Comparison of ENCODE assay signal across 19 cellular contexts in the genomic region with DNA sequence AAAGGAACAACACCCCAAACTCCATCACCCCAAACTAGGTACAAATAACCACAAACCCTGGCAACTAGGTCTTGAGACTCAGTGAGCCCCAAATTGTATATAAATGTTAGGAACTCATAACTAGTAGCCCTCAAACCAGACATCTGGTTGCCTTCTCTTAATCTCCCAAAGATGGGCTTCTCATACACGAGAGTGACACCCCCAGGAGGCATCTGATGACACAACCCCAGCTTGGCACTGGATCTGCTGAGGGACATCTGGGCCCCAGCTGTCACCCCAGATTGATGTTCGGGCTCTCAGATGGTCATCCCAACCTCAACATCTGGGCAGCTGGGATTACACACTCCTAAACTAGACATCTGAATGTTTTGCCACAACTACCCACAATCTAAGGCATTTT. TPM values are rescaled to one million over a fixed set of nuclear protein-coding genes. Genes with fewer than 3 reads are reported as not detected.
DNase-seq lines count a peak whose midpoint lies in the region; ATAC-seq and TF ChIP-seq lines count a peak whose summit lies in the region.
"Had no signal": no experiment of that assay in that cellular context is flagged by ENCODE, and none has a peak within 500 bp of the region (broad histone marks: within the 10 kb centered on the region; RNA-seq: fewer than 3 reads in every experiment).

No MANE protein-coding gene starts in this region.

- ATAC-seq in activated T-cell treated with anti-CD3 and anti-CD28 coated beads, Interleukin-2, amount 50 U/mL, for 72 hours (replicated peaks in 1 of 2) = no peak
- ATAC-seq in stimulated activated memory B cell treated with anti-CD40 and anti-IgM and Interleukin-4, amounts not matched to agents 10 μg/mL and 1 μg/mL and 100 μg/mL, for 72 hours = no peak
- ATAC-seq in GM18868 (IDR thresholded peaks at IDR 0.05; ENCODE audit: unreplicated experiment) (no peak), GM21423 (IDR thresholded peaks at IDR 0.05; ENCODE audit: unreplicated experiment) (no peak)
- ATAC-seq: PC-3 had no signal

- peaks cover 29% of the 10 kb centered on the region for H3K4me1 ChIP-seq in KMS-11 (ENCODE audit: low read depth, poor library complexity, severe bottlenecking)
- H3K4me1 ChIP-seq: parathyroid adenoma had no signal

- no peak overlapping the region for H2AFZ ChIP-seq in KMS-11 (ENCODE audit: low read depth)
- H2AFZ ChIP-seq: GM23248, parathyroid adenoma had no signal

- peaks cover 8% of the 10 kb centered on the region for H3K27me3 Mint-ChIP-seq in activated T-cell treated with anti-CD3 and anti-CD28 coated beads, Interleukin-2, amount 50 U/mL, for 72 hours (ENCODE audit: low read depth)
- no peaks in the 10 kb centered on the region for H3K27me3 Mint-ChIP-seq in activated naive CD8-positive, alpha-beta T cell
- no peaks in the 10 kb centered on the region for H3K27me3 Mint-ChIP-seq in stimulated activated memory B cell treated with anti-CD40 and anti-IgM and Interleukin-4, amounts not matched to agents 10 μg/mL and 1 μg/mL and 100 μg/mL, for 72 hours

- H3K36me3 ChIP-seq in KMS-11 (ENCODE audit: insufficient read depth) = no peaks in the 10 kb centered on the region

- no peak overlapping the region for H3K4me3 ChIP-seq in KMS-11 (IDR thresholded peaks at IDR 0.05; ENCODE audit: insufficient read depth, low read depth, low read length)
- H3K4me3 ChIP-seq: GM23248 had no signal

- peak overlapping the region; percentile 20 for H3K27ac Mint-ChIP-seq in activated T-cell treated with anti-CD3 and anti-CD28 coated beads, Interleukin-2, amount 50 U/mL, for 72 hours
- H3K27ac Mint-ChIP-seq in activated naive CD8-positive, alpha-beta T cell = peak overlapping the region; percentile 97
- peak overlapping the region; percentile 96 for H3K27ac Mint-ChIP-seq in stimulated activated memory B cell treated with anti-CD40 and anti-IgM and Interleukin-4, amounts not matched to agents 10 μg/mL and 1 μg/mL and 100 μg/mL, for 72 hours

- peak overlapping the region; percentile 65 for H3K4me2 ChIP-seq in KMS-11
- H3K4me2 ChIP-seq: SK-N-SH had no signal

- no peak overlapping the region; the same call in 1 of the 2 replicates for H3K9ac ChIP-seq in KMS-11
- H3K9ac ChIP-seq: GM23248, parathyroid adenoma, SK-N-SH had no signal

- DNase-seq in activated T-cell treated with anti-CD3 and anti-CD28 coated beads, Interleukin-2, amount 50 U/mL, for 72 hours = no peak
- no peak for DNase-seq in activated T-cell treated with anti-CD3 and anti-CD28 coated beads for 4 hours
- no peak for DNase-seq in cerebellar nuclear complex (lab: John Stamatoyannopoulos, UW)
- DNase-seq: activated naive CD4-positive, alpha-beta T cell treated with Interleukin-2 at 50 U/mL for 16 hours; GM23248; NCI-H2029; NCI-H510A; PC-3; SK-N-SH had no signal

- no peaks in the 10 kb centered on the region for H3K36me3 Mint-ChIP-seq in activated T-cell treated with anti-CD3 and anti-CD28 coated beads, Interleukin-2, amount 50 U/mL, for 72 hours (ENCODE audit: insufficient read depth in 2 of 2)
- H3K36me3 Mint-ChIP-seq in activated naive CD8-positive, alpha-beta T cell = peaks cover 2% of the 10 kb centered on the region
- no peaks in the 10 kb centered on the region for H3K36me3 Mint-ChIP-seq in stimulated activated memory B cell treated with anti-CD40 and anti-IgM and Interleukin-4, amounts not matched to agents 10 μg/mL and 1 μg/mL and 100 μg/mL, for 72 hours

- H3K27ac ChIP-seq in KMS-11 = no peak overlapping the region
- H3K27ac ChIP-seq: GM23248, parathyroid adenoma had no signal

- H4K20me1 ChIP-seq in KMS-11 (ENCODE audit: insufficient read depth) = no peaks in the 10 kb centered on the region

- H3K27me3 ChIP-seq in KMS-11 (ENCODE audit: insufficient read depth, low read depth) = peaks cover 8% of the 10 kb centered on the region; the same call in 1 of the 2 replicates

- peaks cover 72% of the 10 kb centered on the region for H3K4me1 Mint-ChIP-seq in activated T-cell treated with anti-CD3 and anti-CD28 coated beads, Interleukin-2, amount 50 U/mL, for 72 hours (ENCODE audit: low read depth)
- H3K4me1 Mint-ChIP-seq in activated naive CD8-positive, alpha-beta T cell (ENCODE audit: low read depth) = peaks cover 53% of the 10 kb centered on the region
- peaks cover 70% of the 10 kb centered on the region for H3K4me1 Mint-ChIP-seq in stimulated activated memory B cell treated with anti-CD40 and anti-IgM and Interleukin-4, amounts not matched to agents 10 μg/mL and 1 μg/mL and 100 μg/mL, for 72 hours

- no peaks in the 10 kb centered on the region for H3K9me3 Mint-ChIP-seq in activated T-cell treated with anti-CD3 and anti-CD28 coated beads, Interleukin-2, amount 50 U/mL, for 72 hours
- H3K9me3 Mint-ChIP-seq in activated naive CD8-positive, alpha-beta T cell (ENCODE audit: low read depth) = no peaks in the 10 kb centered on the region
- no peaks in the 10 kb centered on the region for H3K9me3 Mint-ChIP-seq in stimulated activated memory B cell treated with anti-CD40 and anti-IgM and Interleukin-4, amounts not matched to agents 10 μg/mL and 1 μg/mL and 100 μg/mL, for 72 hours

- peak overlapping the region; percentile 74 to 81 for H3K4me3 Mint-ChIP-seq in activated T-cell treated with anti-CD3 and anti-CD28 coated beads, Interleukin-2, amount 50 U/mL, for 72 hours
- peak overlapping the region; percentile 25 for H3K4me3 Mint-ChIP-seq in activated naive CD8-positive, alpha-beta T cell
- H3K4me3 Mint-ChIP-seq in stimulated activated memory B cell treated with anti-CD40 and anti-IgM and Interleukin-4, amounts not matched to agents 10 μg/mL and 1 μg/mL and 100 μg/mL, for 72 hours = peak overlapping the region; percentile 5

- H3K79me2 ChIP-seq in KMS-11 (ENCODE audit: insufficient read depth, low read depth) = no peaks in the 10 kb centered on the region
- H3K79me2 ChIP-seq: parathyroid adenoma had no signal

- no peak for TF ChIP-seq CTCF in KMS-11 (conservative IDR thresholded peaks at IDR 0.05; ENCODE audit: low read depth, low read length)

RNA-seq across cellular contexts. Expression of a gene that starts 14.8 kb away (rescaled TPM):
- total RNA-seq in activated T-cell treated with anti-CD3 and anti-CD28 coated beads, Interleukin-2, amount 50 U/mL, for 72 hours = 10 to 100 TPM; 64.5 to 81.0 TPM

RNA-seq across cellular contexts. Expression of a gene that starts 16.1 kb away (rescaled TPM):
- total RNA-seq in activated T-cell treated with anti-CD3 and anti-CD28 coated beads, Interleukin-2, amount 50 U/mL, for 72 hours = 1 to 10 TPM; 3.3 to 4.1 TPM
- total RNA-seq: fibroblast of villous mesenchyme, GM23248, MCF 10A, urinary bladder had no signal

RNA-seq across cellular contexts. Expression of a gene that starts 49.7 kb away (rescaled TPM):
- 1 to 10 TPM; 4.3 to 6.2 TPM for total RNA-seq in activated T-cell treated with anti-CD3 and anti-CD28 coated beads, Interleukin-2, amount 50 U/mL, for 72 hours
- total RNA-seq: bronchial epithelial cell, fibroblast of villous mesenchyme, MCF 10A had no signal

Comparison
In these comparisons a context has a peak if more than half of its experiments do, and no peak if none do; other contexts are left out.
1. H3K27ac Mint-ChIP-seq: peak in every context shown above with its lines; median percentile 97 in activated naive CD8-positive, alpha-beta T cell; 96 in stimulated activated memory B cell treated with anti-CD40 and anti-IgM and Interleukin-4, amounts not matched to agents 10 μg/mL and 1 μg/mL and 100 μg/mL, for 72 hours; 20 in activated T-cell treated with anti-CD3 and anti-CD28 coated beads, Interleukin-2, amount 50 U/mL, for 72 hours.
2. H3K4me3 Mint-ChIP-seq: peak in every context shown above with its lines; median percentile 78 in activated T-cell treated with anti-CD3 and anti-CD28 coated beads, Interleukin-2, amount 50 U/mL, for 72 hours; 25 in activated naive CD8-positive, alpha-beta T cell; 5 in stimulated activated memory B cell treated with anti-CD40 and anti-IgM and Interleukin-4, amounts not matched to agents 10 μg/mL and 1 μg/mL and 100 μg/mL, for 72 hours.